21 cellular contexts compared by ENCODE assay signal in genomic region chr4:40614031-40614430, GRCh38.
"Had no signal": no experiment of that assay in that cellular context is flagged by ENCODE, and none has a peak within 500 bp of the region (broad histone marks: within the 10 kb centered on the region; RNA-seq: fewer than 3 reads in every experiment).

No MANE protein-coding gene starts in this region.

- H3K4me1 Mint-ChIP-seq: nephron, T-helper 17 cell had no signal

- H3K27ac Mint-ChIP-seq: activated CD4-positive, alpha-beta memory T cell treated with anti-CD3 and anti-CD28 coated beads, Interleukin-2, amount 10 ng/mL, durations not matched to agents 7 days and 5 days; activated CD4-positive, alpha-beta T cell treated with anti-CD3 and anti-CD28 coated beads for 36 hours; activated naive CD4-positive, alpha-beta T cell treated with anti-CD3 and anti-CD28 coated beads, Interleukin-2, amount 10 ng/mL, durations not matched to agents 7 days and 5 days; activated T-cell treated with anti-CD3 and anti-CD28 coated beads, Interleukin-2, amount 50 U/mL, for 24 hours; nephron; stimulated activated memory B cell treated with anti-CD40 and anti-IgM and Interleukin-4, amounts not matched to agents 10 μg/mL and 1 μg/mL and 100 μg/mL, for 72 hours; T-helper 17 cell had no signal

- H3K9me3 Mint-ChIP-seq: activated CD4-positive, alpha-beta memory T cell treated with anti-CD3 and anti-CD28 coated beads, Interleukin-2, amount 10 ng/mL, durations not matched to agents 7 days and 5 days; activated T-cell treated with anti-CD3 and anti-CD28 coated beads, Interleukin-2, amount 50 U/mL, for 24 hours; endodermal cell; stimulated activated memory B cell treated with anti-CD40 and anti-IgM and Interleukin-4, amounts not matched to agents 10 μg/mL and 1 μg/mL and 100 μg/mL, for 72 hours had no signal

- H3K36me3 Mint-ChIP-seq: activated naive CD4-positive, alpha-beta T cell treated with anti-CD3 and anti-CD28 coated beads, Interleukin-2, amount 10 ng/mL, durations not matched to agents 7 days and 5 days had no signal

- DNase-seq: activated CD4-positive, alpha-beta memory T cell treated with anti-CD3 and anti-CD28 coated beads, Interleukin-2, amount 10 ng/mL, durations not matched to agents 7 days and 5 days; activated CD4-positive, alpha-beta T cell treated with anti-CD3 and anti-CD28 coated beads for 36 hours; activated naive CD4-positive, alpha-beta T cell treated with anti-CD3 and anti-CD28 coated beads, Interleukin-2, amount 10 ng/mL, durations not matched to agents 7 days and 5 days; activated T-cell treated with anti-CD3 and anti-CD28 coated beads, Interleukin-2, amount 50 U/mL, for 24 hours; amygdala; dorsolateral prefrontal cortex; endodermal cell; foreskin fibroblast; hippocampal formation; kidney; spleen; stimulated activated CD4-positive, alpha-beta T cell treated with anti-CD3 and anti-CD28 coated beads, Interleukin-4, amount 100 ng/mL, for 4 hours; T-helper 17 cell had no signal

- H3K4me3 Mint-ChIP-seq: activated CD4-positive, alpha-beta memory T cell treated with anti-CD3 and anti-CD28 coated beads, Interleukin-2, amount 10 ng/mL, durations not matched to agents 7 days and 5 days; activated CD4-positive, alpha-beta T cell treated with anti-CD3 and anti-CD28 coated beads for 36 hours; activated naive CD4-positive, alpha-beta T cell treated with anti-CD3 and anti-CD28 coated beads, Interleukin-2, amount 10 ng/mL, durations not matched to agents 7 days and 5 days; activated T-cell treated with anti-CD3 and anti-CD28 coated beads, Interleukin-2, amount 50 U/mL, for 24 hours; endodermal cell; mesothelial cell of epicardium; nephron; stimulated activated memory B cell treated with anti-CD40 and anti-IgM and Interleukin-4, amounts not matched to agents 10 μg/mL and 1 μg/mL and 100 μg/mL, for 72 hours; T-helper 17 cell had no signal

- H3K27me3 Mint-ChIP-seq: stimulated activated memory B cell treated with anti-CD40 and anti-IgM and Interleukin-4, amounts not matched to agents 10 μg/mL and 1 μg/mL and 100 μg/mL, for 72 hours had no signal

- H3K36me3 ChIP-seq: cardiac muscle cell, thoracic aorta had no signal

- FAIRE-seq: kidney had no signal

- H3K9me3 ChIP-seq: spleen, thoracic aorta had no signal

- H3K27ac ChIP-seq: cardiac muscle cell, dorsolateral prefrontal cortex, epithelial cell of prostate, parathyroid adenoma, thoracic aorta had no signal

- H3K27me3 ChIP-seq: cardiac muscle cell, spleen had no signal

- ATAC-seq: activated CD4-positive, alpha-beta T cell treated with anti-CD3 and anti-CD28 coated beads for 36 hours; stimulated activated memory B cell treated with anti-CD40 and anti-IgM and Interleukin-4, amounts not matched to agents 10 μg/mL and 1 μg/mL and 100 μg/mL, for 72 hours; T-helper 17 cell had no signal

- H3K4me3 ChIP-seq: cardiac muscle cell, dorsolateral prefrontal cortex, lung, spleen, thoracic aorta had no signal
